ENCODE assay signal across 25 cellular contexts in the genomic region with DNA sequence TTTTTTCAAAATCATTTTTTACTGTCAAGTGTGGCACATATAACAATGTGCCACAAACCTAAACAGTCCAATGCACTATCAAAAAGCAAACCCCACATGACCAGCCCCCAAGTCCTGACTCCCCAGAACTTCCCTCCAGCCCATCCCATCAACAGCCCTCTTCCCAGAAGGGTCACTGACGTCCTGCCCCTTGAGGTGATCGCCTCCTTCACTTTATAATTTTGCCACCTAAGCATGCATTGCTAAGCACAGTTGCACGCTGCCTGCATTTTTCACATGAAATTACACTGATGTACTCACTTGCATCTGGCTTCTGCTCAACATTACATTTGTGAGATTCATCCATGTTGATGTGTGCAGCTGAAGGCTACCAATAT. TPM values are rescaled to one million over a fixed set of nuclear protein-coding genes. Genes with fewer than 3 reads are reported as not detected.
"Had no signal": no experiment of that assay in that cellular context is flagged by ENCODE, and none has a peak within 500 bp of the region (broad histone marks: within the 10 kb centered on the region; RNA-seq: fewer than 3 reads in every experiment).

No MANE protein-coding gene starts in this region.

- DNase-seq: activated CD4-positive, alpha-beta T cell treated with anti-CD3 and anti-CD28 coated beads for 48 hours; activated CD4-positive, alpha-beta T cell treated with anti-CD3 and anti-CD28 coated beads, Interleukin-2, amount 50 U/mL, for 1 hour; activated CD4-positive, alpha-beta T cell treated with anti-CD3 and anti-CD28 coated beads, Interleukin-2, amount 50 U/mL, for 48 hours; activated CD4-positive, CD25-positive, alpha-beta regulatory T cell; activated CD8-positive, alpha-beta memory T cell treated with anti-CD3 and anti-CD28 coated beads for 24 hours; activated CD8-positive, alpha-beta T cell treated with anti-CD3 and anti-CD28 coated beads for 36 hours; activated gamma-delta T cell; activated naive CD4-positive, alpha-beta T cell; activated naive CD4-positive, alpha-beta T cell treated with anti-CD3 and anti-CD28 coated beads, Interleukin-2, amount 10 ng/mL, durations not matched to agents 7 days and 5 days; activated naive CD8-positive, alpha-beta T cell treated with anti-CD3 and anti-CD28 coated beads, Interleukin-2, amount 10 ng/mL, durations not matched to agents 7 days and 5 days; activated T-cell treated with anti-CD3 and anti-CD28 coated beads, Interleukin-2, amount 50 U/mL, for 4 hours; central memory CD4-positive, alpha-beta T cell; cerebellar nuclear complex; colonic mucosa; effector CD8-positive, alpha-beta T cell; esophagus squamous epithelium; foreskin melanocyte; T-helper 2 cell had no signal

- H3K27me3 Mint-ChIP-seq: activated CD8-positive, alpha-beta T cell treated with anti-CD3 and anti-CD28 coated beads for 36 hours had no signal

- H3K4me3 Mint-ChIP-seq: activated CD8-positive, alpha-beta T cell treated with anti-CD3 and anti-CD28 coated beads for 36 hours; activated naive CD4-positive, alpha-beta T cell treated with anti-CD3 and anti-CD28 coated beads, Interleukin-2, amount 10 ng/mL, durations not matched to agents 7 days and 5 days; activated naive CD8-positive, alpha-beta T cell treated with anti-CD3 and anti-CD28 coated beads, Interleukin-2, amount 10 ng/mL, durations not matched to agents 7 days and 5 days; activated T-cell treated with anti-CD3 and anti-CD28 coated beads, Interleukin-2, amount 50 U/mL, for 4 hours; activated T-helper 17 cell treated with anti-CD3 and anti-CD28 coated beads, Interleukin-2, amount 50 U/mL, for 72 hours; brain had no signal

- FAIRE-seq: endometrium, endothelial cell of umbilical vein had no signal

- H3K9me3 Mint-ChIP-seq: activated naive CD4-positive, alpha-beta T cell treated with anti-CD3 and anti-CD28 coated beads, Interleukin-2, amount 10 ng/mL, durations not matched to agents 7 days and 5 days; activated naive CD8-positive, alpha-beta T cell treated with anti-CD3 and anti-CD28 coated beads, Interleukin-2, amount 10 ng/mL, durations not matched to agents 7 days and 5 days had no signal

- H3K36me3 Mint-ChIP-seq: activated naive CD4-positive, alpha-beta T cell treated with anti-CD3 and anti-CD28 coated beads, Interleukin-2, amount 10 ng/mL, durations not matched to agents 7 days and 5 days; activated naive CD4-positive, alpha-beta T cell treated with anti-CD3 and anti-CD28 coated beads, Interleukin-2, amount 50 U/mL, for 72 hours; activated naive CD8-positive, alpha-beta T cell treated with anti-CD3 and anti-CD28 coated beads, Interleukin-2, amount 10 ng/mL, durations not matched to agents 7 days and 5 days; brain had no signal

- H3K4me1 Mint-ChIP-seq: activated naive CD4-positive, alpha-beta T cell treated with anti-CD3 and anti-CD28 coated beads, Interleukin-2, amount 10 ng/mL, durations not matched to agents 7 days and 5 days; activated naive CD8-positive, alpha-beta T cell treated with anti-CD3 and anti-CD28 coated beads, Interleukin-2, amount 10 ng/mL, durations not matched to agents 7 days and 5 days; activated T-helper 17 cell treated with anti-CD3 and anti-CD28 coated beads, Interleukin-2, amount 50 U/mL, for 72 hours had no signal

- H3K27ac Mint-ChIP-seq: activated CD8-positive, alpha-beta T cell treated with anti-CD3 and anti-CD28 coated beads for 36 hours; activated naive CD4-positive, alpha-beta T cell treated with anti-CD3 and anti-CD28 coated beads, Interleukin-2, amount 10 ng/mL, durations not matched to agents 7 days and 5 days; activated naive CD4-positive, alpha-beta T cell treated with anti-CD3 and anti-CD28 coated beads, Interleukin-2, amount 50 U/mL, for 72 hours; activated naive CD8-positive, alpha-beta T cell treated with anti-CD3 and anti-CD28 coated beads, Interleukin-2, amount 10 ng/mL, durations not matched to agents 7 days and 5 days; activated T-helper 17 cell treated with anti-CD3 and anti-CD28 coated beads, Interleukin-2, amount 50 U/mL, for 72 hours; brain had no signal

- ATAC-seq: activated CD8-positive, alpha-beta T cell treated with anti-CD3 and anti-CD28 coated beads for 36 hours; activated naive CD4-positive, alpha-beta T cell treated with anti-CD3 and anti-CD28 coated beads, Interleukin-2, amount 50 U/mL, for 72 hours; activated T-cell treated with anti-CD3 and anti-CD28 coated beads, Interleukin-2, amount 50 U/mL, for 4 hours; activated T-helper 17 cell treated with anti-CD3 and anti-CD28 coated beads, Interleukin-2, amount 50 U/mL, for 72 hours; gastroesophageal sphincter had no signal

RNA-seq across cellular contexts. Expression of a gene that starts 42.5 kb away (rescaled TPM):
- total RNA-seq: activated naive CD4-positive, alpha-beta T cell treated with anti-CD3 and anti-CD28 coated beads, Interleukin-2, amount 50 U/mL, for 72 hours; activated naive CD8-positive, alpha-beta T cell treated with anti-CD3 and anti-CD28 coated beads, Interleukin-2, amount 10 ng/mL, durations not matched to agents 7 days and 5 days; activated T-cell treated with anti-CD3 and anti-CD28 coated beads, Interleukin-2, amount 50 U/mL, for 4 hours; activated T-helper 17 cell treated with anti-CD3 and anti-CD28 coated beads, Interleukin-2, amount 50 U/mL, for 72 hours; T-helper 1 cell treated with Interleukin-12 subunit alpha and Interleukin-12 subunit beta and Interleukin-4 antibody, amounts not matched to agents 30 ng/mL and 1 ng/mL, for 36 hours had no signal
